ENCODE assay signal across 7 cellular contexts in genomic region chr1:227316941-227317540, GRCh38.
DNase-seq lines count a peak whose midpoint lies in the region; ATAC-seq and FAIRE-seq lines count a peak whose summit lies in the region.

No MANE protein-coding gene starts in this region.

- H3K4me3 Mint-ChIP-seq in dendritic cell treated with granulocyte-macrophage colony-stimulating factor and Interleukin-4, amounts not matched to agents 40 ng/mL and 50 ng/mL, for 4 days = peak overlapping the region; percentile 90

- no peaks in the 10 kb centered on the region for H3K36me3 ChIP-seq in muscle layer of duodenum (ENCODE audit: control insufficient read depth in 1 of 2, insufficient read depth in 2 of 2, low read length in 2 of 2)

- peaks cover 46% of the 10 kb centered on the region for H3K27me3 Mint-ChIP-seq in dendritic cell treated with granulocyte-macrophage colony-stimulating factor and Interleukin-4, amounts not matched to agents 40 ng/mL and 50 ng/mL, for 4 days

- no peaks in the 10 kb centered on the region for H3K9me3 Mint-ChIP-seq in dendritic cell treated with granulocyte-macrophage colony-stimulating factor and Interleukin-4, amounts not matched to agents 40 ng/mL and 50 ng/mL, for 4 days

- peak overlapping the region; percentile 91 for H3K27ac ChIP-seq in muscle layer of duodenum (ENCODE audit: low read length)

- peaks cover 13% of the 10 kb centered on the region for H3K4me1 Mint-ChIP-seq in dendritic cell treated with granulocyte-macrophage colony-stimulating factor and Interleukin-4, amounts not matched to agents 40 ng/mL and 50 ng/mL, for 4 days (ENCODE audit: low read depth)

- ATAC-seq in HG02970 (IDR thresholded peaks at IDR 0.05; ENCODE audit: low FRiP score, unreplicated experiment) = no peak

- peaks cover 0 to 12% of the 10 kb centered on the region in 2 donors for H3K4me1 ChIP-seq in muscle layer of duodenum (ENCODE audit: control insufficient read depth in 1 of 2, insufficient read depth in 2 of 2, low read length in 2 of 2)

- H3K27ac Mint-ChIP-seq in dendritic cell treated with granulocyte-macrophage colony-stimulating factor and Interleukin-4, amounts not matched to agents 40 ng/mL and 50 ng/mL, for 4 days = peak overlapping the region; percentile 77

- DNase-seq in NCI-H82 (lab: John Stamatoyannopoulos, UW) = peak; percentile 53
- DNase-seq in SKM-1 treated with dmso at 0.1 percent for 144 hours (lab: John Stamatoyannopoulos, UW; ENCODE audit: unreplicated experiment) = no peak
- DNase-seq in NCI-H1105 (lab: John Stamatoyannopoulos, UW) = no peak

- peaks cover 7% of the 10 kb centered on the region for H3K36me3 Mint-ChIP-seq in dendritic cell treated with granulocyte-macrophage colony-stimulating factor and Interleukin-4, amounts not matched to agents 40 ng/mL and 50 ng/mL, for 4 days (ENCODE audit: low read depth)

- peak; percentile 11 for FAIRE-seq in G401.6 (lab: Jason Lieb, UNC)

- intact Hi-C loops in dendritic cell treated with granulocyte-macrophage colony-stimulating factor and Interleukin-4, amounts not matched to agents 40 ng/mL and 50 ng/mL, for 4 days (cut with micrococcal nuclease) = no loop called here

- H3K4me3 ChIP-seq in muscle layer of duodenum (ENCODE audit: low read depth in 1 of 2, low read length in 2 of 2) = peak overlapping the region; percentile 86 to 93

- no peaks in the 10 kb centered on the region for H3K27me3 ChIP-seq in muscle layer of duodenum (ENCODE audit: low read depth, low read length)

- H3K9me3 ChIP-seq in muscle layer of duodenum (ENCODE audit: control insufficient read depth in 1 of 2, low read length in 2 of 2) = no peaks in the 10 kb centered on the region
